Comparison of ENCODE assay signal across 8 cellular contexts in the genomic region with DNA sequence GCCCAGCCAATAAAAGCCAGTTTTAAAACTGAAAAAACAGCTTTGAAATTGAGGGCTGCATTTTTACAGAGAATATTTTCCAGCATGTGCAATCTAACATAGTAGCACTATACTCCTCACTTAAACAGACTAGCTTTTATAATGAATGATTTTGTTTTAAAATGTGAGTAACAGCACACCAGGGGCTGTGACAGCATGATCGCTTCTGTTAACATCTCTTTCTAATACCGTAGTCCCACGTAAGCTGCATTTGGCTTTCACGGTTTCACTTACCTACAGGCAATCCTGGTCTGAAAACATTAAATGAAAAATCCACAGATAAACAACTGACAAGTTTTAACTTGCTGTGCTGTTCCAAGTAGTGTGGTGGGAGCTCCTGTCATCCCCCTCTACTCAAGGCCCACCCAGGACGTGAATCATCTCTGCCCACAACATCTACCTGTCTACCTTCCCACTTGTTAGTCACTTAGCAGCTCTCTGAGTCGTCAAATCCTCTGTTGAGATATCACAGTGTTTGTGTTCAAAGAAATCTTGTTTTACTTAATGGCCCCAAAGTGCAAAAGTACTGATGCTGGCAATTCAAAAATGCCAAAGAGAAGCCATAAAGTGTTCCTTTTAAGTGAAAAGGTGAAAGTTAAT.
DNase-seq lines count a peak whose midpoint lies in the region; ATAC-seq, FAIRE-seq and TF ChIP-seq lines count a peak whose summit lies in the region.
"Not testable (repeated sequence)": the region's sequence is repeated elsewhere in the genome, so short reads cannot be mapped to it uniquely, and the experiment has no call there.

No MANE protein-coding gene starts in this region.

- TF ChIP-seq CTCF in CD4-positive, alpha-beta T cell (IDR thresholded peaks at IDR 0.05); bronchial epithelial cell (IDR thresholded peaks at IDR 0.05; ENCODE audit: insufficient read depth, low read length, severe bottlenecking): not testable (repeated sequence)

- not testable (repeated sequence) for H3K9me3 ChIP-seq in CD4-positive, alpha-beta T cell (ENCODE audit: control insufficient read depth, low read length); T-helper 17 cell (ENCODE audit: control insufficient read depth, low read length, poor library complexity, severe bottlenecking)

- DNase-seq in CD4-positive, alpha-beta T cell: peak in 2 of 10 experiments; percentile 29
- DNase-seq in T-helper 17 cell; activated CD4-positive, alpha-beta memory T cell treated with anti-CD3 and anti-CD28 coated beads, Interleukin-2, amount 10 ng/mL, durations not matched to agents 7 days and 5 days; activated naive CD4-positive, alpha-beta T cell treated with anti-CD3 and anti-CD28 coated beads, Interleukin-2, amount 50 U/mL, for 72 hours (ENCODE audit: low spot score in 2 of 2): not testable (repeated sequence)
- peak in 1 of 2 donors; percentile 32 for DNase-seq in activated T-cell treated with anti-CD3 and anti-CD28 coated beads, Interleukin-2, amount 50 U/mL, for 72 hours
- DNase-seq in bronchial epithelial cell (ENCODE audit: low read depth) (peak; percentile 93), head of caudate nucleus (peak in 24 of 42 donors; percentile 16 to 85 (median 52))
- peak; percentile 48 for DNase-seq in stimulated activated CD8-positive, alpha-beta memory T cell treated with anti-CD3 and anti-CD28 coated beads, Interleukin-7, amount 100 ng/mL, for 4 hours (ENCODE audit: low read depth in 2 of 2)

- not testable (repeated sequence) for H3K27me3 ChIP-seq in CD4-positive, alpha-beta T cell (ENCODE audit: control insufficient read depth, insufficient read depth, low read length); bronchial epithelial cell (ENCODE audit: control insufficient read depth, insufficient read depth, low read length)

- FAIRE-seq in bronchial epithelial cell (lab: Jason Lieb, UNC): peak; percentile 52

- POLR2A ChIA-PET in CD4-positive, alpha-beta T cell (lab: Charles Lee); activated CD4-positive, alpha-beta memory T cell treated with anti-CD3 and anti-CD28 coated beads, Interleukin-2, amount 10 ng/mL, durations not matched to agents 7 days and 5 days (lab: Charles Lee): not testable (repeated sequence)

- peak overlapping the region; percentile 71 for H3K27ac Mint-ChIP-seq in CD4-positive, alpha-beta T cell
- peak overlapping the region; percentile 81 for H3K27ac Mint-ChIP-seq in T-helper 17 cell
- peak overlapping the region; percentile 6 for H3K27ac Mint-ChIP-seq in activated CD4-positive, alpha-beta memory T cell treated with anti-CD3 and anti-CD28 coated beads, Interleukin-2, amount 10 ng/mL, durations not matched to agents 7 days and 5 days
- H3K27ac Mint-ChIP-seq in activated T-cell treated with anti-CD3 and anti-CD28 coated beads, Interleukin-2, amount 50 U/mL, for 72 hours: peak overlapping the region; percentile 0
- H3K27ac Mint-ChIP-seq in activated naive CD4-positive, alpha-beta T cell treated with anti-CD3 and anti-CD28 coated beads, Interleukin-2, amount 50 U/mL, for 72 hours: peak overlapping the region; percentile 9 to 70

- CTCF ChIA-PET in CD4-positive, alpha-beta T cell (lab: Charles Lee); activated CD4-positive, alpha-beta memory T cell treated with anti-CD3 and anti-CD28 coated beads, Interleukin-2, amount 10 ng/mL, durations not matched to agents 7 days and 5 days (lab: Charles Lee): not testable (repeated sequence)

- H3K36me3 ChIP-seq in bronchial epithelial cell (ENCODE audit: control insufficient read depth, insufficient read depth, low read length): not testable (repeated sequence)

- ATAC-seq in CD4-positive, alpha-beta T cell (ENCODE audit: poor library complexity): peak; percentile 77
- peak; percentile 62 for ATAC-seq in T-helper 17 cell
- peak; percentile 89 to 91 for ATAC-seq in activated T-cell treated with anti-CD3 and anti-CD28 coated beads, Interleukin-2, amount 50 U/mL, for 72 hours (replicated peaks in 1 of 2)
- peak; percentile 86 to 91 for ATAC-seq in activated naive CD4-positive, alpha-beta T cell treated with anti-CD3 and anti-CD28 coated beads, Interleukin-2, amount 50 U/mL, for 72 hours

- H3K27me3 Mint-ChIP-seq in CD4-positive, alpha-beta T cell; T-helper 17 cell; activated CD4-positive, alpha-beta memory T cell treated with anti-CD3 and anti-CD28 coated beads, Interleukin-2, amount 10 ng/mL, durations not matched to agents 7 days and 5 days; activated T-cell treated with anti-CD3 and anti-CD28 coated beads, Interleukin-2, amount 50 U/mL, for 72 hours (ENCODE audit: low read depth): not testable (repeated sequence)

- not testable (repeated sequence) for H3K9me3 Mint-ChIP-seq in CD4-positive, alpha-beta T cell; activated CD4-positive, alpha-beta memory T cell treated with anti-CD3 and anti-CD28 coated beads, Interleukin-2, amount 10 ng/mL, durations not matched to agents 7 days and 5 days; activated T-cell treated with anti-CD3 and anti-CD28 coated beads, Interleukin-2, amount 50 U/mL, for 72 hours; activated naive CD4-positive, alpha-beta T cell treated with anti-CD3 and anti-CD28 coated beads, Interleukin-2, amount 50 U/mL, for 72 hours

- peaks cover 34% of the 10 kb centered on the region for H3K4me1 Mint-ChIP-seq in CD4-positive, alpha-beta T cell (ENCODE audit: low read depth)
- H3K4me1 Mint-ChIP-seq in T-helper 17 cell: peaks cover 22% of the 10 kb centered on the region
- H3K4me1 Mint-ChIP-seq in activated CD4-positive, alpha-beta memory T cell treated with anti-CD3 and anti-CD28 coated beads, Interleukin-2, amount 10 ng/mL, durations not matched to agents 7 days and 5 days: peaks cover 18% of the 10 kb centered on the region
- H3K4me1 Mint-ChIP-seq in activated T-cell treated with anti-CD3 and anti-CD28 coated beads, Interleukin-2, amount 50 U/mL, for 72 hours (ENCODE audit: low read depth): peaks cover 27% of the 10 kb centered on the region

- not testable (repeated sequence) for H3K4me3 ChIP-seq in bronchial epithelial cell (ENCODE audit: low read depth, low read length)

- H3K4me3 Mint-ChIP-seq in CD4-positive, alpha-beta T cell; T-helper 17 cell; activated CD4-positive, alpha-beta memory T cell treated with anti-CD3 and anti-CD28 coated beads, Interleukin-2, amount 10 ng/mL, durations not matched to agents 7 days and 5 days: not testable (repeated sequence)
- peak overlapping the region; percentile 9 to 17 for H3K4me3 Mint-ChIP-seq in activated T-cell treated with anti-CD3 and anti-CD28 coated beads, Interleukin-2, amount 50 U/mL, for 72 hours

- H3K36me3 Mint-ChIP-seq in CD4-positive, alpha-beta T cell (ENCODE audit: low read depth); T-helper 17 cell (ENCODE audit: low read depth); activated CD4-positive, alpha-beta memory T cell treated with anti-CD3 and anti-CD28 coated beads, Interleukin-2, amount 10 ng/mL, durations not matched to agents 7 days and 5 days (ENCODE audit: low read depth); activated T-cell treated with anti-CD3 and anti-CD28 coated beads, Interleukin-2, amount 50 U/mL, for 72 hours (ENCODE audit: insufficient read depth in 2 of 2); activated naive CD4-positive, alpha-beta T cell treated with anti-CD3 and anti-CD28 coated beads, Interleukin-2, amount 50 U/mL, for 72 hours: not testable (repeated sequence)

- not testable (repeated sequence) for H3K27ac ChIP-seq in CD4-positive, alpha-beta T cell (ENCODE audit: low read depth, low read length)

- intact Hi-C loops in CD4-positive, alpha-beta T cell (cut with DNase I, micrococcal nuclease); head of caudate nucleus (cut with DNase I): not testable (repeated sequence)

Comparison
In these comparisons a context has a peak if more than half of its experiments do, and no peak if none do; other contexts are left out.
1. H3K27ac Mint-ChIP-seq: peak in every context shown above with its lines; median percentile 81 in T-helper 17 cell; 71 in CD4-positive, alpha-beta T cell; 40 in activated naive CD4-positive, alpha-beta T cell treated with anti-CD3 and anti-CD28 coated beads, Interleukin-2, amount 50 U/mL, for 72 hours; 6 in activated CD4-positive, alpha-beta memory T cell treated with anti-CD3 and anti-CD28 coated beads, Interleukin-2, amount 10 ng/mL, durations not matched to agents 7 days and 5 days; 0 in activated T-cell treated with anti-CD3 and anti-CD28 coated beads, Interleukin-2, amount 50 U/mL, for 72 hours.